Comparison of ENCODE assay signal across 26 cellular contexts in the genomic region with DNA sequence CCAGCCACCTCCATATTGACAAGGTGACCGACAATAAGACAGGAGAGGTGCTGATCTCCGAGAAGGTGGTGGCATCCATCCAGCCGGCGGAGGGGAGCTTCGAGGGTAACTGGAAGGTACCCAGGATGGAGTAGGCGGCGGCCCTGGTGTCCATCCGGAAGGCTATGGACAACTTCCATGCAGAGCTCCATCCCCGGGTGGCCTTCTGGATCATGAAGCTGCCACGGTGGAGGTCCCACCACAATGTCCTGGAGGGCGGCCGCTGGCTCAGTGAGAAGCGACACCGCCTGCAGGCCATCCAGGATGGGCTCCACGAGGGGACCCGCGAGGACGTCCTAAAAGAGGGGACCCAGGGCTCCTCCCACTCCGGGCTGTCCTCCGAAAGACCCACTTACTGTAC. TPM values are rescaled to one million over a fixed set of nuclear protein-coding genes. Genes with fewer than 3 reads are reported as not detected.
DNase-seq lines count a peak whose midpoint lies in the region; ATAC-seq, FAIRE-seq and TF ChIP-seq lines count a peak whose summit lies in the region.
"Had no signal": no experiment of that assay in that cellular context is flagged by ENCODE, and none has a peak within 500 bp of the region (broad histone marks: within the 10 kb centered on the region; RNA-seq: fewer than 3 reads in every experiment).

No MANE protein-coding gene starts in this region.

- H3K9ac ChIP-seq in HepG2 (ENCODE audit: insufficient read depth, low read depth, low read length): no peak overlapping the region
- H3K9ac ChIP-seq: BLaER1 had no signal

- no peaks in the 10 kb centered on the region for H3K36me3 ChIP-seq in HepG2 (replicated peaks in 1 of 2; ENCODE audit: control insufficient read depth in 1 of 2, insufficient read depth in 2 of 2, low read length in 2 of 2)
- H3K36me3 ChIP-seq in right lobe of liver: no peaks in the 10 kb centered on the region
- H3K36me3 ChIP-seq in upper lobe of left lung: no peaks in the 10 kb centered on the region
- no peaks in the 10 kb centered on the region for H3K36me3 ChIP-seq in aorta (ENCODE audit: control insufficient read depth in 1 of 2, insufficient read depth in 2 of 2, low read length in 1 of 2)
- H3K36me3 ChIP-seq: BE2C had no signal

- H3K9me3 ChIP-seq in HepG2 (ENCODE audit: low read length): peaks cover 34% of the 10 kb centered on the region
- H3K9me3 ChIP-seq in right lobe of liver: no peaks in the 10 kb centered on the region
- H3K9me3 ChIP-seq in upper lobe of left lung: peaks cover 0 to 44% (median 19%) of the 10 kb centered on the region in 4 donors
- peaks cover 12% of the 10 kb centered on the region for H3K9me3 ChIP-seq in aorta (ENCODE audit: control insufficient read depth, low read length)
- H3K9me3 ChIP-seq: BE2C had no signal

- no peak overlapping the region for H2AFZ ChIP-seq in HepG2 (ENCODE audit: low read length)

- H3K79me2 ChIP-seq in HepG2 (ENCODE audit: insufficient read depth, low read length): no peaks in the 10 kb centered on the region

- no peaks in the 10 kb centered on the region for H3K27me3 ChIP-seq in HepG2 (ENCODE audit: control insufficient read depth in 1 of 2, insufficient read depth in 2 of 2, low read length in 2 of 2)
- H3K27me3 ChIP-seq in right lobe of liver: no peaks in the 10 kb centered on the region
- H3K27me3 ChIP-seq in upper lobe of left lung: no peaks in the 10 kb centered on the region
- no peaks in the 10 kb centered on the region for H3K27me3 ChIP-seq in aorta (ENCODE audit: control insufficient read depth in 1 of 2, insufficient read depth in 2 of 2, low read length in 1 of 2)
- H3K27me3 ChIP-seq: BE2C, BLaER1 had no signal

- H3K27ac ChIP-seq in HepG2 (ENCODE audit: extremely low read length, insufficient read depth, low read length) (no peak overlapping the region), right lobe of liver (no peak overlapping the region), upper lobe of left lung (no peak overlapping the region), aorta (ENCODE audit: low read depth in 1 of 2, low read length in 2 of 2) (no peak overlapping the region)
- H3K27ac ChIP-seq: BLaER1 had no signal

- H4K20me1 ChIP-seq in HepG2 (ENCODE audit: insufficient read depth, low read length): no peaks in the 10 kb centered on the region
- H4K20me1 ChIP-seq: BLaER1 had no signal

- ATAC-seq in HepG2 (no peak), right lobe of liver (no peak), upper lobe of left lung (ENCODE audit: low FRiP score in 2 of 2) (peak; percentile 29 to 32), aorta (ENCODE audit: low FRiP score) (peak; percentile 19), HG02884 (IDR thresholded peaks at IDR 0.05; ENCODE audit: unreplicated experiment) (no peak)

- no peak for DNase-seq in HepG2 (ENCODE audit: low spot score)
- DNase-seq in right lobe of liver: no peak
- DNase-seq in upper lobe of left lung: peak in 1 of 2 donors; percentile 52
- DNase-seq in aorta: peak in 1 of 2 donors; percentile 72
- no peak for DNase-seq in OCI-M2 (lab: John Stamatoyannopoulos, UW; ENCODE audit: unreplicated experiment)
- DNase-seq: 8988T; ACHN; BE2C; C1 segment of cervical spinal cord; CD4-positive, CD25-positive, alpha-beta regulatory T cell; CD8-positive, alpha-beta memory T cell; COR-L47; DMS 273 treated with DMSO at 0.1 percent for 48 hours; DMS153; DMS79 treated with DMSO at 0.1 percent for 48 hours; GF-D8 had no signal

- 36% methylated on average over 17 of the region's 20 CpGs for WGBS in HepG2 (ENCODE audit: low lambda C conversion rate)
- WGBS in right lobe of liver (ENCODE audit: insufficient coverage, low coverage, low lambda C conversion rate, missing lambda C conversion rate): 74% methylated on average over 6 of the region's 20 CpGs
- 75 to 89% methylated on average over 13 to 20 of the region's 20 CpGs for WGBS in upper lobe of left lung, 2 donors
- 72 to 81% methylated on average over 20 of the region's 20 CpGs for WGBS in aorta, 2 donors

- no peak overlapping the region for H3K4me2 ChIP-seq in HepG2 (ENCODE audit: low read depth, low read length)
- H3K4me2 ChIP-seq: BLaER1 had no signal

- TF ChIP-seq POLR2A in HepG2 (IDR thresholded peaks at IDR 0.05; ENCODE audit: insufficient read depth in 1 of 2, low read depth in 2 of 2, low read length in 2 of 2) (no peak), right lobe of liver (IDR thresholded peaks at IDR 0.05) (no peak), upper lobe of left lung (IDR thresholded peaks at IDR 0.05) (no peak)

- TF ChIP-seq CTCF in HepG2 (CRISPR knock-in tag; IDR thresholded peaks at IDR 0.05): no peak
- no peak for TF ChIP-seq CTCF in right lobe of liver (IDR thresholded peaks at IDR 0.05)
- no peak for TF ChIP-seq CTCF in upper lobe of left lung (IDR thresholded peaks at IDR 0.05)

- H3K4me3 ChIP-seq in HepG2 (replicated peaks in 1 of 3; ENCODE audit: insufficient read depth in 1 of 3, low read depth in 2 of 3, low read length in 3 of 3): no peak overlapping the region
- H3K4me3 ChIP-seq in right lobe of liver: no peak overlapping the region
- H3K4me3 ChIP-seq in upper lobe of left lung: no peak overlapping the region
- H3K4me3 ChIP-seq in aorta (ENCODE audit: low read length in 2 of 2): no peak overlapping the region
- H3K4me3 ChIP-seq: BLaER1 had no signal

- CTCF ChIA-PET in HepG2 (lab: Yijun Ruan, JAX; ENCODE audit: low intra/inter-chr PET ratio, low total read pairs): no interaction called here

- TF ChIP-seq EP300 in HepG2 (IDR thresholded peaks at IDR 0.05; ENCODE audit: low read depth in 2 of 2, low read length in 2 of 2): no peak
- no peak for TF ChIP-seq EP300 in HepG2 (CRISPR knock-in tag; IDR thresholded peaks at IDR 0.05; ENCODE audit: borderline replicate concordance)
- TF ChIP-seq EP300 in upper lobe of left lung (IDR thresholded peaks at IDR 0.05): no peak

- in situ Hi-C loops in HepG2 (cut with HindIII; ENCODE audit: extremely low pct_ligation_motif_present, low pct_unique_long_range_greater_than_20kb): no loop called here

- BruUV-seq in HepG2 (replicated peaks; lab: Mats Ljungman, UMichigan): no TSS peak

- no peak for FAIRE-seq in HepG2 (lab: Jason Lieb, UNC)
- FAIRE-seq: A204.1, G401.6, GM12891, GM19239 had no signal

- POLR2A ChIA-PET in HepG2 (lab: Yijun Ruan, JAX): no interaction called here

- H3K4me1 ChIP-seq in HepG2 (ENCODE audit: insufficient read depth, low read length): no peaks in the 10 kb centered on the region
- H3K4me1 ChIP-seq in right lobe of liver: no peaks in the 10 kb centered on the region
- no peaks in the 10 kb centered on the region for H3K4me1 ChIP-seq in upper lobe of left lung
- no peaks in the 10 kb centered on the region for H3K4me1 ChIP-seq in aorta (ENCODE audit: control insufficient read depth in 1 of 2, insufficient read depth in 2 of 2, low read length in 2 of 2)
- H3K4me1 ChIP-seq: BE2C had no signal

- TF ChIP-seq RAD21 in HepG2 (CRISPR knock-in tag; IDR thresholded peaks at IDR 0.05): no peak

- intact Hi-C loops in HepG2 (cut with micrococcal nuclease; ENCODE audit: unreplicated experiment) (no loop called here), right lobe of liver (cut with DNase I) (no loop called here), aorta (cut with DNase I) (no loop called here)

RNA-seq across cellular contexts. Expression of a gene that starts 17.0 kb away (rescaled TPM):
- not detected in 2 replicates for total RNA-seq in HepG2 (2016; rRNA removed; fragmentation: Illumina TruSeq; extraction: Trizol)
- total RNA-seq in HepG2 (2016; cell fraction: cytosol; rRNA removed; fragmentation: Illumina TruSeq; extraction: Trizol; ENCODE audit: low read depth): not detected in 2 replicates
- total RNA-seq in HepG2 (2016; cell fraction: insoluble cytoplasmic fraction; rRNA removed; fragmentation: Illumina TruSeq; extraction: Trizol): not detected in 2 replicates
- total RNA-seq in HepG2 (2016; cell fraction: membrane; rRNA removed; fragmentation: Illumina TruSeq; extraction: Trizol): not detected in 2 replicates
- not detected in 2 replicates for total RNA-seq in HepG2 (2016; cell fraction: nucleus; rRNA removed; fragmentation: Illumina TruSeq; extraction: Trizol)
- not detected in 2 replicates for polyA plus RNA-seq in HepG2 (2011; rRNA removed)
- polyA plus RNA-seq in HepG2 (2011; cell fraction: cytosol; rRNA removed): not detected in 2 replicates
- not detected in 2 replicates for polyA plus RNA-seq in HepG2 (2011; cell fraction: nucleus; rRNA removed)
- polyA plus RNA-seq in HepG2 (2012): not detected in 2 replicates
- polyA plus RNA-seq in HepG2 (2016; cell fraction: cytosol; fragmentation: Illumina TruSeq; extraction: Trizol; ENCODE audit: low read depth): not detected in 2 replicates
- polyA plus RNA-seq in HepG2 (2016; cell fraction: insoluble cytoplasmic fraction; fragmentation: Illumina TruSeq; extraction: Trizol; ENCODE audit: low read depth): not detected in 2 replicates
- not detected in 2 replicates for polyA plus RNA-seq in HepG2 (2016; cell fraction: membrane; fragmentation: Illumina TruSeq; extraction: Trizol; ENCODE audit: low read depth)
- polyA plus RNA-seq in HepG2 (2016; cell fraction: nucleus; fragmentation: Illumina TruSeq; extraction: Trizol; ENCODE audit: insufficient read depth, low read depth): not detected in 2 replicates
- polyA minus RNA-seq in HepG2 (2011; rRNA and poly(A)+ RNA removed; ENCODE audit: low replicate concordance): not detected in 2 replicates
- not detected in 2 replicates for polyA minus RNA-seq in HepG2 (2011; cell fraction: cytosol; rRNA and poly(A)+ RNA removed)
- polyA minus RNA-seq in HepG2 (2011; cell fraction: nucleus; rRNA and poly(A)+ RNA removed): not detected in 2 replicates
- total RNA-seq in right lobe of liver: not detected
- total RNA-seq in upper lobe of left lung: not detected
- not detected for total RNA-seq in aorta
- polyA plus RNA-seq in aorta: not detected
- total RNA-seq: A673; CD4-positive, alpha-beta memory T cell; CD4-positive, CD25-positive, alpha-beta regulatory T cell; CD8-positive, alpha-beta memory T cell had no signal
- polyA plus RNA-seq: AG04450; CD14-positive monocyte; CD4-positive, alpha-beta memory T cell; CD4-positive, CD25-positive, alpha-beta regulatory T cell; CD8-positive, alpha-beta memory T cell had no signal

RNA-seq across cellular contexts. Expression of a gene that starts 33.9 kb away (rescaled TPM):
- total RNA-seq in HepG2 (2016; rRNA removed; fragmentation: Illumina TruSeq; extraction: Trizol) (not detected in 2 replicates), right lobe of liver (not detected), upper lobe of left lung (not detected), aorta (not detected)
- not detected in 2 replicates for total RNA-seq in HepG2 (2016; cell fraction: cytosol; rRNA removed; fragmentation: Illumina TruSeq; extraction: Trizol; ENCODE audit: low read depth)
- total RNA-seq in HepG2 (2016; cell fraction: insoluble cytoplasmic fraction; rRNA removed; fragmentation: Illumina TruSeq; extraction: Trizol): not detected in 2 replicates
- total RNA-seq in HepG2 (2016; cell fraction: membrane; rRNA removed; fragmentation: Illumina TruSeq; extraction: Trizol): not detected in 2 replicates
- total RNA-seq in HepG2 (2016; cell fraction: nucleus; rRNA removed; fragmentation: Illumina TruSeq; extraction: Trizol): not detected in 2 replicates
- polyA plus RNA-seq in HepG2 (2011; rRNA removed) (not detected in 2 replicates), aorta (not detected)
- not detected in 2 replicates for polyA plus RNA-seq in HepG2 (2011; cell fraction: cytosol; rRNA removed)
- polyA plus RNA-seq in HepG2 (2011; cell fraction: nucleus; rRNA removed): not detected in 2 replicates
- polyA plus RNA-seq in HepG2 (2012): not detected in 2 replicates
- polyA plus RNA-seq in HepG2 (2016; cell fraction: cytosol; fragmentation: Illumina TruSeq; extraction: Trizol; ENCODE audit: low read depth): not detected in 2 replicates
- polyA plus RNA-seq in HepG2 (2016; cell fraction: insoluble cytoplasmic fraction; fragmentation: Illumina TruSeq; extraction: Trizol; ENCODE audit: low read depth): not detected in 2 replicates
- polyA plus RNA-seq in HepG2 (2016; cell fraction: membrane; fragmentation: Illumina TruSeq; extraction: Trizol; ENCODE audit: low read depth): not detected in 2 replicates
- not detected in 2 replicates for polyA plus RNA-seq in HepG2 (2016; cell fraction: nucleus; fragmentation: Illumina TruSeq; extraction: Trizol; ENCODE audit: insufficient read depth, low read depth)
- not detected in 2 replicates for polyA minus RNA-seq in HepG2 (2011; rRNA and poly(A)+ RNA removed; ENCODE audit: low replicate concordance)
- polyA minus RNA-seq in HepG2 (2011; cell fraction: cytosol; rRNA and poly(A)+ RNA removed): not detected in 2 replicates
- not detected in 2 replicates for polyA minus RNA-seq in HepG2 (2011; cell fraction: nucleus; rRNA and poly(A)+ RNA removed)
- total RNA-seq: A673; CD4-positive, alpha-beta memory T cell; CD4-positive, CD25-positive, alpha-beta regulatory T cell; CD8-positive, alpha-beta memory T cell had no signal
- polyA plus RNA-seq: AG04450; CD14-positive monocyte; CD4-positive, alpha-beta memory T cell; CD4-positive, CD25-positive, alpha-beta regulatory T cell; CD8-positive, alpha-beta memory T cell had no signal

Comparison
In these comparisons a context has a peak if more than half of its experiments do, and no peak if none do; other contexts are left out.
1. ATAC-seq: peak in upper lobe of left lung (2 of 2) and aorta (single experiment); none in HepG2 (single experiment), right lobe of liver (0 of 4) and HG02884 (single experiment).